ENCODE assay signal across 1 cellular context in genomic region chr9:98576354-98576753, GRCh38.
TF ChIP-seq lines count a peak whose summit lies in the region.

No MANE protein-coding gene starts in this region.

TF ChIP-seq in K562, 482 proteins besides CTCF, POLR2A, EP300 and RAD21 (continued from another document):
- TF ChIP-seq GABPB1 (CRISPR knock-in tag; IDR thresholded peaks at IDR 0.05) (no peak), RCOR1 (IDR thresholded peaks at IDR 0.05; ENCODE audit: borderline replicate concordance in 1 of 2, low read depth in 2 of 2, low read length in 2 of 2) (peak; percentile 89 to 99), SP1 (CRISPR knock-in tag; IDR thresholded peaks at IDR 0.05) (peak; percentile 69), SMAD4 (CRISPR knock-in tag; conservative IDR thresholded peaks at IDR 0.05) (peak; percentile 56; the same call in 1 of the 2 replicates), ZNF445 (CRISPR knock-in tag; IDR thresholded peaks at IDR 0.05; ENCODE audit: low read depth) (no peak), DPF2 (IDR thresholded peaks at IDR 0.05) (peak; percentile 96), HDGF (IDR thresholded peaks at IDR 0.05) (no peak), NR4A1 (CRISPR knock-in tag; IDR thresholded peaks at IDR 0.05) (no peak), NR4A1 (tag; IDR thresholded peaks at IDR 0.05) (0 out of 2 replicates have a peak, but pooled peaks have one; percentile 61)
